ENCODE assay signal across 10 cellular contexts in genomic region chr12:46263140-46264017, GRCh38. TPM values are rescaled to one million over a fixed set of nuclear protein-coding genes. Genes with fewer than 3 reads are reported as not detected.
DNase-seq lines count a peak whose midpoint lies in the region; ATAC-seq and TF ChIP-seq lines count a peak whose summit lies in the region.
"Had no signal": no experiment of that assay in that cellular context is flagged by ENCODE, and none has a peak within 500 bp of the region (broad histone marks: within the 10 kb centered on the region; RNA-seq: fewer than 3 reads in every experiment).

No MANE protein-coding gene starts in this region.

- ATAC-seq in stimulated activated naive CD8-positive, alpha-beta T cell treated with anti-CD3 and anti-CD28 coated beads, Interleukin-15, Interleukin-2, amounts not matched to agents 100 U/mL and 50 U/mL, for 24 hours: no peak
- no peak for ATAC-seq in GM18873 (IDR thresholded peaks at IDR 0.05; ENCODE audit: low FRiP score, unreplicated experiment)

- H3K36me3 Mint-ChIP-seq in stimulated activated naive CD8-positive, alpha-beta T cell treated with anti-CD3 and anti-CD28 coated beads, Interleukin-15, Interleukin-2, amounts not matched to agents 100 ng/mL and 50 ng/mL, for 24 hours (ENCODE audit: low read depth): peaks cover 16% of the 10 kb centered on the region
- H3K36me3 Mint-ChIP-seq in activated T-helper 2 cell treated with anti-CD3 and anti-CD28 coated beads, Interferon-gamma antibody, Interleukin-2, Interleukin-4, amounts not matched to agents 10 μg/mL and 5 μg/mL and 100 μg/mL, durations not matched to agents 14 hours and 24 hours and 36 hours (ENCODE audit: low read depth): peaks cover 13% of the 10 kb centered on the region
- peaks cover 3% of the 10 kb centered on the region for H3K36me3 Mint-ChIP-seq in type B pancreatic cell

- H3K9me2 ChIP-seq in hepatocyte (replicated peaks; ENCODE audit: insufficient read depth): no peaks in the 10 kb centered on the region

- intact Hi-C loops in activated T-helper 2 cell treated with anti-CD3 and anti-CD28 coated beads, Interferon-gamma antibody, Interleukin-2, Interleukin-4, amounts not matched to agents 10 μg/mL and 5 μg/mL and 100 μg/mL, durations not matched to agents 14 hours and 24 hours and 36 hours (cut with micrococcal nuclease): loop anchor here (10.0 kb wide), 2 partner anchors 539 to 951 kb away; partner anchors contain the start of gene ARID2

- H3K4me1 ChIP-seq in hepatocyte (ENCODE audit: insufficient read depth): peaks cover 55% of the 10 kb centered on the region
- H3K4me1 ChIP-seq: prostate gland had no signal

- H3K27me3 Mint-ChIP-seq in stimulated activated naive CD8-positive, alpha-beta T cell treated with anti-CD3 and anti-CD28 coated beads, Interleukin-15, Interleukin-2, amounts not matched to agents 100 ng/mL and 50 ng/mL, for 24 hours: no peaks in the 10 kb centered on the region
- H3K27me3 Mint-ChIP-seq in activated T-helper 2 cell treated with anti-CD3 and anti-CD28 coated beads, Interferon-gamma antibody, Interleukin-2, Interleukin-4, amounts not matched to agents 10 μg/mL and 5 μg/mL and 100 μg/mL, durations not matched to agents 14 hours and 24 hours and 36 hours (ENCODE audit: low read depth): no peaks in the 10 kb centered on the region
- H3K27me3 Mint-ChIP-seq in type B pancreatic cell: no peaks in the 10 kb centered on the region

- H3K36me3 ChIP-seq in hepatocyte (replicated peaks; ENCODE audit: insufficient read depth, low read depth): no peaks in the 10 kb centered on the region
- H3K36me3 ChIP-seq: esophagus squamous epithelium, prostate gland had no signal

- no peaks in the 10 kb centered on the region for H3K9me3 Mint-ChIP-seq in stimulated activated naive CD8-positive, alpha-beta T cell treated with anti-CD3 and anti-CD28 coated beads, Interleukin-15, Interleukin-2, amounts not matched to agents 100 ng/mL and 50 ng/mL, for 24 hours
- no peaks in the 10 kb centered on the region for H3K9me3 Mint-ChIP-seq in activated T-helper 2 cell treated with anti-CD3 and anti-CD28 coated beads, Interferon-gamma antibody, Interleukin-2, Interleukin-4, amounts not matched to agents 10 μg/mL and 5 μg/mL and 100 μg/mL, durations not matched to agents 14 hours and 24 hours and 36 hours
- H3K9me3 Mint-ChIP-seq in type B pancreatic cell: no peaks in the 10 kb centered on the region

- peak overlapping the region; percentile 35 for H3K27ac ChIP-seq in hepatocyte
- H3K27ac ChIP-seq: esophagus squamous epithelium, prostate gland had no signal

- no peaks in the 10 kb centered on the region for H3K9me3 ChIP-seq in hepatocyte (ENCODE audit: low read depth)
- H3K9me3 ChIP-seq: esophagus squamous epithelium, prostate gland had no signal

- TF ChIP-seq CTCF in hepatocyte (IDR thresholded peaks at IDR 0.05; ENCODE audit: poor library complexity): peak; percentile 40
- TF ChIP-seq CTCF in type B pancreatic cell (conservative IDR thresholded peaks at IDR 0.05): peak; percentile 67

- peaks cover 17% of the 10 kb centered on the region for H4K20me1 ChIP-seq in hepatocyte (ENCODE audit: insufficient read depth, poor library complexity, severe bottlenecking)

- no peak overlapping the region for H3K4me3 ChIP-seq in hepatocyte
- H3K4me3 ChIP-seq: esophagus squamous epithelium, prostate gland had no signal

- H3K27me3 ChIP-seq in hepatocyte: no peaks in the 10 kb centered on the region
- H3K27me3 ChIP-seq: esophagus squamous epithelium had no signal

- peak overlapping the region; percentile 72 for H3K4me3 Mint-ChIP-seq in stimulated activated naive CD8-positive, alpha-beta T cell treated with anti-CD3 and anti-CD28 coated beads, Interleukin-15, Interleukin-2, amounts not matched to agents 100 ng/mL and 50 ng/mL, for 24 hours
- H3K4me3 Mint-ChIP-seq in activated T-helper 2 cell treated with anti-CD3 and anti-CD28 coated beads, Interferon-gamma antibody, Interleukin-2, Interleukin-4, amounts not matched to agents 10 μg/mL and 5 μg/mL and 100 μg/mL, durations not matched to agents 14 hours and 24 hours and 36 hours (ENCODE audit: low read depth): peak overlapping the region; percentile 26
- peak overlapping the region; percentile 71 for H3K4me3 Mint-ChIP-seq in type B pancreatic cell

- DNase-seq in stimulated activated naive CD8-positive, alpha-beta T cell treated with anti-CD3 and anti-CD28 coated beads, Interleukin-15, Interleukin-2, amounts not matched to agents 100 U/mL and 50 U/mL, for 24 hours: no peak
- no peak for DNase-seq in activated T-helper 2 cell treated with anti-CD3 and anti-CD28 coated beads, Interferon-gamma antibody, Interleukin-2, Interleukin-4, amounts not matched to agents 10 μg/mL and 5 μg/mL and 100 μg/mL, durations not matched to agents 14 hours and 24 hours and 36 hours (ENCODE audit: low spot score)
- DNase-seq in hepatocyte (ENCODE audit: low spot score) (no peak), type B pancreatic cell (ENCODE audit: extremely low spot score, unreplicated experiment) (no peak), A172 (ENCODE audit: low spot score) (no peak), OCI-M1 (lab: John Stamatoyannopoulos, UW) (no peak)
- DNase-seq: esophagus squamous epithelium had no signal

- H2AFZ ChIP-seq in hepatocyte: no peak overlapping the region

- peaks cover 29% of the 10 kb centered on the region for H3K4me1 Mint-ChIP-seq in stimulated activated naive CD8-positive, alpha-beta T cell treated with anti-CD3 and anti-CD28 coated beads, Interleukin-15, Interleukin-2, amounts not matched to agents 100 ng/mL and 50 ng/mL, for 24 hours (ENCODE audit: low read depth)
- H3K4me1 Mint-ChIP-seq in activated T-helper 2 cell treated with anti-CD3 and anti-CD28 coated beads, Interferon-gamma antibody, Interleukin-2, Interleukin-4, amounts not matched to agents 10 μg/mL and 5 μg/mL and 100 μg/mL, durations not matched to agents 14 hours and 24 hours and 36 hours (ENCODE audit: low read depth): peaks cover 13% of the 10 kb centered on the region
- H3K4me1 Mint-ChIP-seq in type B pancreatic cell (ENCODE audit: unreplicated experiment): peaks cover 14% of the 10 kb centered on the region

- H3K79me2 ChIP-seq in hepatocyte: peaks cover 96% of the 10 kb centered on the region

- peak overlapping the region; percentile 71 for H3K27ac Mint-ChIP-seq in stimulated activated naive CD8-positive, alpha-beta T cell treated with anti-CD3 and anti-CD28 coated beads, Interleukin-15, Interleukin-2, amounts not matched to agents 100 ng/mL and 50 ng/mL, for 24 hours
- peak overlapping the region; percentile 30 for H3K27ac Mint-ChIP-seq in activated T-helper 2 cell treated with anti-CD3 and anti-CD28 coated beads, Interferon-gamma antibody, Interleukin-2, Interleukin-4, amounts not matched to agents 10 μg/mL and 5 μg/mL and 100 μg/mL, durations not matched to agents 14 hours and 24 hours and 36 hours
- peak overlapping the region; percentile 74 for H3K27ac Mint-ChIP-seq in type B pancreatic cell

- 82% methylated on average over 6 of the region's 6 CpGs for whole genome bisulfite sequencing in hepatocyte (ENCODE audit: low lambda C conversion rate, missing lambda C conversion rate)

- peak overlapping the region; percentile 95 for H3K4me2 ChIP-seq in hepatocyte

RNA-seq across cellular contexts. Expression of gene SLC38A1, which starts 5.5 kb away (rescaled TPM):
- total RNA-seq in activated T-helper 2 cell treated with anti-CD3 and anti-CD28 coated beads, Interferon-gamma antibody, Interleukin-2, Interleukin-4, amounts not matched to agents 10 μg/mL and 5 μg/mL and 100 μg/mL, durations not matched to agents 14 hours and 24 hours and 36 hours: 152 and 154 TPM in 2 replicates
- total RNA-seq in hepatocyte: 86.8 and 96.1 TPM in 2 replicates
- 48.2 and 54.4 TPM in 2 replicates for polyA plus RNA-seq in hepatocyte
- 99.8 and 174 TPM in 2 replicates for total RNA-seq in type B pancreatic cell (ENCODE audit: low replicate concordance)
- 89.2 and 91.2 TPM in 2 replicates for total RNA-seq in A172 (2014; rRNA removed; shearing (Covaris generic))
